ENCODE assay signal across 10 cellular contexts in genomic region chr2:238868616-238869292, GRCh38. TPM values are rescaled to one million over a fixed set of nuclear protein-coding genes. Genes with fewer than 3 reads are reported as not detected.
DNase-seq lines count a peak whose midpoint lies in the region; ATAC-seq and TF ChIP-seq lines count a peak whose summit lies in the region.
"Had no signal": no experiment of that assay in that cellular context is flagged by ENCODE, and none has a peak within 500 bp of the region (broad histone marks: within the 10 kb centered on the region; RNA-seq: fewer than 3 reads in every experiment).

No MANE protein-coding gene starts in this region.

- TF ChIP-seq POLR2A in esophagus squamous epithelium (IDR thresholded peaks at IDR 0.05), result no peak

- intact Hi-C loops in esophagus squamous epithelium (cut with DNase I) (no loop called here), upper lobe of right lung (cut with DNase I) (no loop called here)

- H3K4me1 ChIP-seq in esophagus squamous epithelium (peaks cover 18 to 54% (median 23%) of the 10 kb centered on the region in 3 donors), upper lobe of right lung (peaks cover 40% of the 10 kb centered on the region)

- TF ChIP-seq CTCF in esophagus squamous epithelium (IDR thresholded peaks at IDR 0.05) (no peak), upper lobe of right lung (IDR thresholded peaks at IDR 0.05) (no peak)

- 53 to 83% methylated on average over 5 to 23 of the region's 25 CpGs for WGBS in esophagus squamous epithelium, 2 donors

- H3K4me3 ChIP-seq in esophagus squamous epithelium (no peak overlapping the region), upper lobe of right lung (no peak overlapping the region)

- no peaks in the 10 kb centered on the region for H3K36me3 ChIP-seq in esophagus squamous epithelium
- H3K36me3 ChIP-seq in upper lobe of right lung, result no peaks in the 10 kb centered on the region

- H3K9me3 ChIP-seq in esophagus squamous epithelium, result no peaks in the 10 kb centered on the region
- H3K9me3 ChIP-seq in upper lobe of right lung, result no peaks in the 10 kb centered on the region

- peak; percentile 74 for ATAC-seq in upper lobe of right lung
- no peak for ATAC-seq in HG03469 (IDR thresholded peaks at IDR 0.05; ENCODE audit: unreplicated experiment)
- ATAC-seq: activated naive CD8-positive, alpha-beta T cell treated with anti-CD3 and anti-CD28 coated beads, Interleukin-2, amount 50 U/mL, for 24 hours had no signal

- DNase-seq in NCI-H446 treated with DMSO at 0.1 percent for 48 hours (lab: John Stamatoyannopoulos, UW), result peak; percentile 9
- no peak for DNase-seq in NCI-H446 (lab: John Stamatoyannopoulos, UW)
- no peak for DNase-seq in esophagus squamous epithelium (lab: John Stamatoyannopoulos, UW)
- peak; percentile 69 for DNase-seq in mucosa of gallbladder (ENCODE audit: low spot score)
- peak; percentile 85 for DNase-seq in upper lobe of right lung
- no peak for DNase-seq in amniotic stem cell (lab: John Stamatoyannopoulos, UW)
- no peak for DNase-seq in medulla oblongata (ENCODE audit: extremely low spot score)
- DNase-seq: activated naive CD8-positive, alpha-beta T cell treated with anti-CD3 and anti-CD28 coated beads, Interleukin-2, amount 50 U/mL, for 24 hours; AML-193 had no signal

- H3K27me3 ChIP-seq in esophagus squamous epithelium (peaks cover 0 to 6% (median 0%) of the 10 kb centered on the region in 4 donors), upper lobe of right lung (no peaks in the 10 kb centered on the region)

- peak overlapping the region in 3 of 4 donors; percentile 58 to 85 (median 71) for H3K27ac ChIP-seq in esophagus squamous epithelium
- peak overlapping the region; percentile 79 for H3K27ac ChIP-seq in upper lobe of right lung

RNA-seq across cellular contexts. Expression of gene TWIST2, which starts 20.9 kb away (rescaled TPM):
- total RNA-seq in esophagus squamous epithelium (10 to 100 TPM in 1 of 4 donors, 1 to 10 TPM in 3; 3.1 to 33.0 (median 4.9) TPM), mucosa of gallbladder (5.9 TPM), upper lobe of right lung (12.2 TPM)

Comparison
In these comparisons a context has a peak if more than half of its experiments do, and no peak if none do; other contexts are left out.
1. DNase-seq: peak in NCI-H446 treated with DMSO at 0.1 percent for 48 hours (single experiment), mucosa of gallbladder (single experiment) and upper lobe of right lung (single experiment); none in NCI-H446 (0 of 2), esophagus squamous epithelium (single experiment), amniotic stem cell (single experiment) and medulla oblongata (single experiment).